15 cellular contexts compared by ENCODE assay signal in the genomic region with DNA sequence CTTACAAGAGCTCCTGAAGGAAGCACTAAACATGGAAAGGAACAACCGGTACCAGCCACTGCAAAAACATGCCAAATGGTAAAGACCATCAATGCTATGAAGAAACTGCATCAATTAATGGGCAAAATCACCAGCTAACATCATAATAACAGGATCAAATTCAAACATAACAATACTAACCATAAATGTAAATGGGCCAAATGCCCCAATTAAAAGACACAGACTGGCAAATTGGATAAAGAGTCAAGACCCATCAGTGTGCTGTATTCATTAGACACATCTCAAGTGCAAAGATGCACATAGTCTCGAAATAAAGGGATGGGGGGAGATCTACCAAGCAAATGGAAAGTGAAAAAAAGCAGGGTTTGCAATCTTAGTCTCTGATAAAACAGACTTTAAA. TPM values are rescaled to one million over a fixed set of nuclear protein-coding genes. Genes with fewer than 3 reads are reported as not detected.
"Had no signal": no experiment of that assay in that cellular context is flagged by ENCODE, and none has a peak within 500 bp of the region (broad histone marks: within the 10 kb centered on the region; RNA-seq: fewer than 3 reads in every experiment).

No MANE protein-coding gene starts in this region.

RNA-seq across cellular contexts. Expression of a gene that starts 47.6 kb away (rescaled TPM):
- total RNA-seq: activated naive CD4-positive, alpha-beta T cell treated with anti-CD3 and anti-CD28 coated beads for 36 hours; activated naive CD4-positive, alpha-beta T cell treated with anti-CD3 and anti-CD28 coated beads, Interleukin-2, amount 50 U/mL, for 72 hours; activated naive CD8-positive, alpha-beta T cell treated with anti-CD3 and anti-CD28 coated beads for 36 hours; activated T-cell treated with anti-CD3 and anti-CD28 coated beads, Interleukin-2, amount 50 U/mL, for 4 hours; activated T-cell treated with anti-CD3 and anti-CD28 coated beads, Interleukin-2, amount 50 U/mL, for 72 hours; activated T-helper 1 cell treated with anti-CD3 and anti-CD28 coated beads, Interleukin-12 subunit alpha, Interleukin-12 subunit beta, Interleukin-2, Interleukin-4 antibody, amounts not matched to agents 30 ng/mL and 10 ng/mL and 1 ng/mL, durations not matched to agents 14 hours and 24 hours and 36 hours; activated T-helper 17 cell treated with anti-CD3 and anti-CD28 coated beads, Interleukin-2, amount 50 U/mL, for 72 hours; activated T-helper 2 cell treated with anti-CD3 and anti-CD28 coated beads, Interferon-gamma antibody, Interleukin-2, Interleukin-4, amounts not matched to agents 10 μg/mL and 5 μg/mL and 100 μg/mL, durations not matched to agents 14 hours and 24 hours and 36 hours; aorta; ascending aorta; astrocyte; body of pancreas; bronchial epithelial cell; cardiac septum; chondrocyte had no signal
- polyA plus RNA-seq: aorta had no signal
